Comparison of ENCODE assay signal across 11 cellular contexts in the genomic region with DNA sequence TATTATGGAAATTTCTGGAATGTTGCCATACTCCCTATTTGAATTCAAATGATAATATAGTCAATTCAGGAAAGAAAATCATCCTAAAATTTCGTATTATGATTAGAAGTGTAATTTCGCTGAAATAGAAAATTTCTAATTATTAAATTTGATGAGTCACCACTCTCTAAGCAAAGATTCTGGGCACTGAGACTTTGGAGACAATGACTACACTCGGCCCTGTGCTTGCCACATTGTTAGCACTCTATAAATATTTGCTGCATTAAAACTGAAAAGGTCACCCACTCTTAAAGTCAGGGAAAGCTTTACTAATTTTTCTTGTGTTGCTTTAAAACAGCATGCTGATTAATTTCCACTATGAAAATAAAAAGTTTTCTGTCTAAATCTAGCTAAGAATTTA.
DNase-seq lines count a peak whose midpoint lies in the region; ATAC-seq, FAIRE-seq and TF ChIP-seq lines count a peak whose summit lies in the region.
"Had no signal": no experiment of that assay in that cellular context is flagged by ENCODE, and none has a peak within 500 bp of the region (broad histone marks: within the 10 kb centered on the region; RNA-seq: fewer than 3 reads in every experiment).

No MANE protein-coding gene starts in this region.

- H3K4me3 ChIP-seq in A549 (no peak overlapping the region), brain microvascular endothelial cell (ENCODE audit: low read depth, low read length) (no peak overlapping the region), thyroid gland (replicated peaks in 1 of 3) (no peak overlapping the region)
- H3K4me3 ChIP-seq: lung had no signal

- whole genome bisulfite sequencing in A549 (ENCODE audit: missing lambda C conversion rate), result 31% methylated on average over 3 of the region's 3 CpGs
- 77 to 79% methylated on average over 3 of the region's 3 CpGs for WGBS in thyroid gland, 2 donors

- peak overlapping the region; percentile 61 to 68 for H3K27ac Mint-ChIP-seq in activated naive CD4-positive, alpha-beta T cell treated with anti-CD3 and anti-CD28 coated beads, Interleukin-2, amount 50 U/mL, for 72 hours

- intact Hi-C loops in thyroid gland (cut with DNase I), result no loop called here

- POLR2A ChIA-PET in A549 (lab: Yijun Ruan, JAX), result no interaction called here

- no peak for TF ChIP-seq CTCF in A549 (IDR thresholded peaks at IDR 0.05)
- TF ChIP-seq CTCF in brain microvascular endothelial cell (IDR thresholded peaks at IDR 0.05; ENCODE audit: low read depth, low read length, missing control alignments), result no peak
- TF ChIP-seq CTCF in thyroid gland (IDR thresholded peaks at IDR 0.05), result no peak

- no peaks in the 10 kb centered on the region for H3K9me3 Mint-ChIP-seq in activated naive CD4-positive, alpha-beta T cell treated with anti-CD3 and anti-CD28 coated beads, Interleukin-2, amount 50 U/mL, for 72 hours

- H3K4me1 ChIP-seq in A549 (peaks cover 18% of the 10 kb centered on the region; the same call in 2 of the 3 replicates), thyroid gland (peaks cover 0 to 6% of the 10 kb centered on the region in 2 donors)

- no peak for TF ChIP-seq EP300 in A549 (IDR thresholded peaks at IDR 0.05)

- no peak for TF ChIP-seq RAD21 in A549 (conservative IDR thresholded peaks at IDR 0.05 in 1 of 2, IDR thresholded peaks at IDR 0.05 in 1 of 2)

- ATAC-seq in A549 (no peak), GM18907 (IDR thresholded peaks at IDR 0.05; ENCODE audit: unreplicated experiment) (peak; percentile 24), HG03039 (IDR thresholded peaks at IDR 0.05; ENCODE audit: unreplicated experiment) (peak; percentile 11)
- ATAC-seq in activated naive CD4-positive, alpha-beta T cell treated with anti-CD3 and anti-CD28 coated beads, Interleukin-2, amount 50 U/mL, for 72 hours, result peak in 1 of 2 donors; percentile 23

- CTCF ChIA-PET in A549 (lab: Yijun Ruan, JAX), result no interaction called here

- FAIRE-seq in A549 (lab: Jason Lieb, UNC), result no peak

- peak overlapping the region in 1 of 2 experiments; percentile 51; a peak in 1 of 6 replicates for H3K27ac ChIP-seq in A549
- H3K27ac ChIP-seq in brain microvascular endothelial cell, result no peak overlapping the region
- H3K27ac ChIP-seq in thyroid gland, result no peak overlapping the region
- H3K27ac ChIP-seq: WERI-Rb-1 had no signal

- TF ChIP-seq POLR2A in A549 (IDR thresholded peaks at IDR 0.05; ENCODE audit: low read length), result no peak
- TF ChIP-seq POLR2A in thyroid gland (IDR thresholded peaks at IDR 0.05), result no peak

- DNase-seq in A549 (ENCODE audit: low read depth in 1 of 2, low spot score in 1 of 2), result no peak
- DNase-seq in activated naive CD4-positive, alpha-beta T cell treated with anti-CD3 and anti-CD28 coated beads, Interleukin-2, amount 50 U/mL, for 72 hours (ENCODE audit: low spot score in 2 of 2), result no peak
- no peak for DNase-seq in NCI-H748 (lab: John Stamatoyannopoulos, UW; ENCODE audit: unreplicated experiment)
- DNase-seq in brain microvascular endothelial cell, result no peak
- DNase-seq in T1000 (lab: John Stamatoyannopoulos, UW), result no peak
- DNase-seq in thyroid gland, result no peak
- DNase-seq: DMS 273 treated with DMSO at 0.1 percent for 48 hours, WERI-Rb-1 had no signal

- no peaks in the 10 kb centered on the region for H3K27me3 ChIP-seq in brain microvascular endothelial cell (replicated peaks)
- H3K27me3 ChIP-seq in thyroid gland, result no peaks in the 10 kb centered on the region

- H3K4me2 ChIP-seq in A549, result peak overlapping the region; percentile 41; the same call in 2 of the 3 replicates

- H3K9me3 ChIP-seq in A549 (no peaks in the 10 kb centered on the region), thyroid gland (no peaks in the 10 kb centered on the region)

- H3K36me3 ChIP-seq in brain microvascular endothelial cell (replicated peaks), result no peaks in the 10 kb centered on the region
- no peaks in the 10 kb centered on the region for H3K36me3 ChIP-seq in thyroid gland
- H3K36me3 ChIP-seq: WERI-Rb-1 had no signal

- no peaks in the 10 kb centered on the region for H3K36me3 Mint-ChIP-seq in activated naive CD4-positive, alpha-beta T cell treated with anti-CD3 and anti-CD28 coated beads, Interleukin-2, amount 50 U/mL, for 72 hours

- in situ Hi-C loops in brain microvascular endothelial cell (cut with HindIII; ENCODE audit: low pct_ligation_motif_present, low sequenced_read_pairs), result no loop called here

TF ChIP-seq in A549, 52 proteins besides CTCF, POLR2A, EP300 and RAD21:
- TF ChIP-seq FOSL2 (IDR thresholded peaks at IDR 0.05) (no peak), FOSL2 (CRISPR knock-in tag; IDR thresholded peaks at IDR 0.05) (peak; percentile 78), MAFK (IDR thresholded peaks at IDR 0.05; ENCODE audit: partially characterized antibody) (peak; percentile 73), HEYL (CRISPR knock-in tag; IDR thresholded peaks at IDR 0.05) (no peak), NFE2L2 (conservative IDR thresholded peaks at IDR 0.05; ENCODE audit: low read length) (peak; percentile 49; the same call in 1 of the 2 replicates), TFCP2L1 (CRISPR knock-in tag; IDR thresholded peaks at IDR 0.05) (no peak), BHLHE40 (IDR thresholded peaks at IDR 0.05; ENCODE audit: low read depth, low read length) (no peak), POLR2AphosphoS2 (conservative IDR thresholded peaks at IDR 0.05; ENCODE audit: low read length) (no peak), HOXB5 (CRISPR knock-in tag; IDR thresholded peaks at IDR 0.05) (no peak)
- TF ChIP-seq, protein P1, sequence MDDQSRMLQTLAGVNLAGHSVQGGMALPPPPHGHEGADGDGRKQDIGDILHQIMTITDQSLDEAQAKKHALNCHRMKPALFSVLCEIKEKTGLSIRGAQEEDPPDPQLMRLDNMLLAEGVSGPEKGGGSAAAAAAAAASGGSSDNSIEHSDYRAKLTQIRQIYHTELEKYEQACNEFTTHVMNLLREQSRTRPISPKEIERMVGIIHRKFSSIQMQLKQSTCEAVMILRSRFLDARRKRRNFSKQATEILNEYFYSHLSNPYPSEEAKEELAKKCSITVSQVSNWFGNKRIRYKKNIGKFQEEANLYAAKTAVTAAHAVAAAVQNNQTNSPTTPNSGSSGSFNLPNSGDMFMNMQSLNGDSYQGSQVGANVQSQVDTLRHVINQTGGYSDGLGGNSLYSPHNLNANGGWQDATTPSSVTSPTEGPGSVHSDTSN (IDR thresholded peaks at IDR 0.05), result no peak
TF ChIP-seq in A549: peak in this region for 3.

Comparison
In these comparisons a context has a peak if more than half of its experiments do, and no peak if none do; other contexts are left out.
1. ATAC-seq: peak in GM18907 (single experiment) and HG03039 (single experiment); none in A549 (0 of 2).